ENCODE assay signal across 1 cellular context in genomic region chr7:100398239-100398638, GRCh38.
TF ChIP-seq lines count a peak whose summit lies in the region.

No MANE protein-coding gene starts in this region.

TF ChIP-seq in GM23338, 12 proteins besides CTCF, POLR2A, EP300 and RAD21 (continued from another document):
- TF ChIP-seq ZNF462 (CRISPR knock-in tag; IDR thresholded peaks at IDR 0.05) (no peak), NANOG (IDR thresholded peaks at IDR 0.05; ENCODE audit: borderline replicate concordance) (no peak), ZNF331 (CRISPR knock-in tag; IDR thresholded peaks at IDR 0.05; ENCODE audit: low read depth) (no peak)
TF ChIP-seq in GM23338: peak in this region for 0.
